In genomic region chr2:234146087-234146826, GRCh38 we compare ENCODE assay signal across 9 cellular contexts.
DNase-seq lines count a peak whose midpoint lies in the region; ATAC-seq and TF ChIP-seq lines count a peak whose summit lies in the region.
"Had no signal": no experiment of that assay in that cellular context is flagged by ENCODE, and none has a peak within 500 bp of the region (broad histone marks: within the 10 kb centered on the region; RNA-seq: fewer than 3 reads in every experiment).

No MANE protein-coding gene starts in this region.

- POLR2A ChIA-PET in activated CD4-positive, alpha-beta T cell treated with anti-CD3 and anti-CD28 coated beads for 36 hours (lab: Charles Lee), result interaction anchor here (1.1 kb wide), 1 partner anchor 350 kb away, joined by 4 read pairs; no protein-coding TSS in a partner anchor

- intact Hi-C loops in activated CD4-positive, alpha-beta T cell treated with anti-CD3 and anti-CD28 coated beads for 36 hours (cut with DNase I, micrococcal nuclease), result no loop called here
- intact Hi-C loops in Right ventricle myocardium inferior (cut with DNase I), result no loop called here

- peaks cover 30% of the 10 kb centered on the region for H3K4me1 Mint-ChIP-seq in activated CD4-positive, alpha-beta T cell treated with anti-CD3 and anti-CD28 coated beads for 36 hours
- H3K4me1 Mint-ChIP-seq in effector memory CD8-positive, alpha-beta T cell (ENCODE audit: low read depth in 2 of 2), result peaks cover 25 to 50% of the 10 kb centered on the region in 2 donors
- peaks cover 17% of the 10 kb centered on the region for H3K4me1 Mint-ChIP-seq in osteocyte (ENCODE audit: unreplicated experiment)

- peak; percentile 39 for ATAC-seq in activated CD4-positive, alpha-beta T cell treated with anti-CD3 and anti-CD28 coated beads for 36 hours
- no peak for ATAC-seq in effector memory CD8-positive, alpha-beta T cell (replicated peaks)
- ATAC-seq in Right ventricle myocardium inferior, result no peak

- H3K4me3 Mint-ChIP-seq in activated CD4-positive, alpha-beta T cell treated with anti-CD3 and anti-CD28 coated beads for 36 hours, result peak overlapping the region; percentile 16
- H3K4me3 Mint-ChIP-seq in effector memory CD8-positive, alpha-beta T cell, result peak overlapping the region; percentile 57 to 71
- no peak overlapping the region for H3K4me3 Mint-ChIP-seq in osteocyte (ENCODE audit: unreplicated experiment)

- H3K36me3 Mint-ChIP-seq in activated CD4-positive, alpha-beta T cell treated with anti-CD3 and anti-CD28 coated beads for 36 hours (ENCODE audit: low read depth), result no peaks in the 10 kb centered on the region
- no peaks in the 10 kb centered on the region for H3K36me3 Mint-ChIP-seq in effector memory CD8-positive, alpha-beta T cell (ENCODE audit: insufficient read depth)
- H3K36me3 Mint-ChIP-seq in osteocyte (ENCODE audit: unreplicated experiment), result no peaks in the 10 kb centered on the region

- H3K27ac Mint-ChIP-seq in activated CD4-positive, alpha-beta T cell treated with anti-CD3 and anti-CD28 coated beads for 36 hours, result peak overlapping the region; percentile 64
- H3K27ac Mint-ChIP-seq in effector memory CD8-positive, alpha-beta T cell, result peak overlapping the region; percentile 44 to 83
- peak overlapping the region; percentile 73 for H3K27ac Mint-ChIP-seq in osteocyte (ENCODE audit: unreplicated experiment)

- H3K9me3 Mint-ChIP-seq in activated CD4-positive, alpha-beta T cell treated with anti-CD3 and anti-CD28 coated beads for 36 hours (ENCODE audit: low read depth), result no peaks in the 10 kb centered on the region
- no peaks in the 10 kb centered on the region for H3K9me3 Mint-ChIP-seq in effector memory CD8-positive, alpha-beta T cell
- H3K9me3 Mint-ChIP-seq in osteocyte (ENCODE audit: unreplicated experiment), result peaks cover 3% of the 10 kb centered on the region

- CTCF ChIA-PET in activated CD4-positive, alpha-beta T cell treated with anti-CD3 and anti-CD28 coated beads for 36 hours (lab: Charles Lee), result interaction anchor here (0.6 to 1.2 kb wide), 4 partner anchors 11 to 355 kb away, joined by 3 to 4 read pairs (median 3); no protein-coding TSS in a partner anchor

- no peak for TF ChIP-seq CTCF in osteocyte (IDR thresholded peaks at IDR 0.05)

- DNase-seq in activated CD4-positive, alpha-beta T cell treated with anti-CD3 and anti-CD28 coated beads for 36 hours, result no peak
- DNase-seq in activated CD4-positive, alpha-beta T cell treated with anti-CD3 and anti-CD28 coated beads for 4 hours, result no peak
- DNase-seq in RPMI7951 (ENCODE audit: low read depth) (peak; percentile 100), osteocyte (ENCODE audit: extremely low spot score, unreplicated experiment) (no peak), Right ventricle myocardium inferior (ENCODE audit: missing footprints) (no peak), erythroblast (lab: John Stamatoyannopoulos, UW) (no peak)
- no peak for DNase-seq in effector memory CD8-positive, alpha-beta T cell
- DNase-seq in effector CD8-positive, alpha-beta T cell (lab: John Stamatoyannopoulos, UW), result no peak
- DNase-seq: NCI-H2081 had no signal

- H3K27me3 Mint-ChIP-seq in activated CD4-positive, alpha-beta T cell treated with anti-CD3 and anti-CD28 coated beads for 36 hours, result no peaks in the 10 kb centered on the region
- H3K27me3 Mint-ChIP-seq in effector memory CD8-positive, alpha-beta T cell, result no peaks in the 10 kb centered on the region
- no peaks in the 10 kb centered on the region for H3K27me3 Mint-ChIP-seq in osteocyte (ENCODE audit: unreplicated experiment)

- no peak for TF ChIP-seq POLR2A in erythroblast (IDR thresholded peaks at IDR 0.05; ENCODE audit: low read length)
